Comparison of ENCODE assay signal across 19 cellular contexts in the genomic region with DNA sequence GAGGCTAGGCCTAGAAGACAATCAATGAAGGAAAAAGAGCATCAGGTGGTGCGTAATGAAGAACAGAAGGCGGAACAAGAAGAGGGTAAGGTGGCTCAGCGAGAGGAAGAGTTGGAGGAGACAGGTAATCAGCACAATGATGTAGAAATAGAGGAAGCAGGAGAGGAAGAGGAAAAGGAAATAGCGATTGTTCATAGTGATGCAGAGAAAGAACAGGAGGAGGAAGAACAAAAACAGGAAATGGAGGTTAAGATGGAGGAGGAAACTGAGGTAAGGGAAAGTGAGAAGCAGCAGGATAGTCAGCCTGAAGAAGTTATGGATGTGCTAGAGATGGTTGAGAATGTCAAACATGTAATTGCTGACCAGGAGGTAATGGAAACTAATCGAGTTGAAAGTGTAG. TPM values are rescaled to one million over a fixed set of nuclear protein-coding genes. Genes with fewer than 3 reads are reported as not detected.
DNase-seq lines count a peak whose midpoint lies in the region; ATAC-seq, FAIRE-seq and TF ChIP-seq lines count a peak whose summit lies in the region.
"Had no signal": no experiment of that assay in that cellular context is flagged by ENCODE, and none has a peak within 500 bp of the region (broad histone marks: within the 10 kb centered on the region; RNA-seq: fewer than 3 reads in every experiment).

No MANE protein-coding gene starts in this region.

- SMC1A ChIA-PET in GM12878 (lab: Charles Lee; ENCODE audit: uncharacterized antibody, unreplicated experiment) = interaction anchor here (0.5 to 1.5 kb wide), 2 partner anchors 10 to 78 kb away, joined by 3 to 5 read pairs; a partner anchor contains a TSS

- H3K4me1 ChIP-seq in DOHH2 (ENCODE audit: control insufficient read depth, low read length) (peaks cover 43% of the 10 kb centered on the region), Loucy (ENCODE audit: insufficient read depth, low read length, poor library complexity, severe bottlenecking) (peaks cover 55% of the 10 kb centered on the region), GM12878 (ENCODE audit: control insufficient read depth, insufficient read depth, low read length) (no peaks in the 10 kb centered on the region), neural progenitor cell (peaks cover 25% of the 10 kb centered on the region)

- H3K4me3 Mint-ChIP-seq in neural progenitor cell = no peak overlapping the region
- no peak overlapping the region for H3K4me3 Mint-ChIP-seq in stimulated activated naive CD8-positive, alpha-beta T cell treated with anti-CD3 and anti-CD28 coated beads, Interleukin-15, amount 100 ng/mL, for 72 hours
- H3K4me3 Mint-ChIP-seq: CD8-positive, alpha-beta memory T cell had no signal

- no peak overlapping the region for H3K27ac Mint-ChIP-seq in neural progenitor cell
- H3K27ac Mint-ChIP-seq in stimulated activated naive CD8-positive, alpha-beta T cell treated with anti-CD3 and anti-CD28 coated beads, Interleukin-15, amount 100 ng/mL, for 72 hours = no peak overlapping the region

- no peak for TF ChIP-seq RAD21 in GM12878 (IDR thresholded peaks at IDR 0.05; ENCODE audit: insufficient read depth, low read depth, low read length)

- H3K4me2 ChIP-seq in DOHH2 (ENCODE audit: low read length) (peak overlapping the region; percentile 7; the same call in 1 of the 2 replicates), Loucy (ENCODE audit: low read depth, low read length, poor library complexity, severe bottlenecking) (peak overlapping the region; percentile 39), GM12878 (ENCODE audit: control insufficient read depth, insufficient read depth) (no peak overlapping the region; the same call in 1 of the 2 replicates), neural progenitor cell (no peak overlapping the region)
- H3K4me2 ChIP-seq: BLaER1 had no signal

- H3K27ac ChIP-seq in DOHH2 (ENCODE audit: low read depth, low read length) (no peak overlapping the region), GM12878 (ENCODE audit: control insufficient read depth, insufficient read depth) (no peak overlapping the region), neural progenitor cell (peak overlapping the region; percentile 66)
- H3K27ac ChIP-seq: BLaER1 had no signal

- whole genome bisulfite sequencing in GM12878 (ENCODE audit: insufficient coverage, insufficient replicate concordance, low lambda C conversion rate, missing lambda C conversion rate) = 90% methylated on average over 5 of the region's 5 CpGs

- peaks cover 6% of the 10 kb centered on the region for H3K27me3 Mint-ChIP-seq in neural progenitor cell (ENCODE audit: insufficient read depth, low read depth)
- no peaks in the 10 kb centered on the region for H3K27me3 Mint-ChIP-seq in stimulated activated naive CD8-positive, alpha-beta T cell treated with anti-CD3 and anti-CD28 coated beads, Interleukin-15, amount 100 ng/mL, for 72 hours
- H3K27me3 Mint-ChIP-seq: CD8-positive, alpha-beta memory T cell had no signal

- RAD21 ChIA-PET in GM12878 (lab: Charles Lee; ENCODE audit: unreplicated experiment) = interaction anchor here (1.2 kb wide), 1 partner anchor 51 kb away, joined by 3 read pairs; no protein-coding TSS in a partner anchor

- no peak for FAIRE-seq in GM12878 (lab: Jason Lieb, UNC)

- no peak overlapping the region for H3K4me3 ChIP-seq in DOHH2 (ENCODE audit: low read length)
- H3K4me3 ChIP-seq in Loucy (ENCODE audit: low read length, poor library complexity, severe bottlenecking) = no peak overlapping the region
- no peak overlapping the region for H3K4me3 ChIP-seq in GM12878
- no peak overlapping the region for H3K4me3 ChIP-seq in neural progenitor cell
- H3K4me3 ChIP-seq: BLaER1 had no signal

- DNase-seq in GM12878 (ENCODE audit: low read depth, low spot score) (no peak), neural progenitor cell (ENCODE audit: low spot score) (no peak), ecto neural progenitor cell (ENCODE audit: low spot score) (no peak)
- no peak for DNase-seq in stimulated activated naive CD8-positive, alpha-beta T cell treated with anti-CD3 and anti-CD28 coated beads, Interleukin-15, amount 100 ng/mL, for 72 hours
- DNase-seq: CD8-positive, alpha-beta memory T cell; GDM1; H7; IMR-90; MV-4-11; NCI-H1417; NCI-H1694 treated with DMSO at 0.1 percent for 48 hours; NCI-H446; NCI-H526 treated with DMSO at 0.1 percent for 48 hours; OCI-M1; Right ventricle myocardium superior had no signal

- H3K9me3 ChIP-seq in DOHH2 (ENCODE audit: control insufficient read depth, insufficient read depth, low read length) (no peaks in the 10 kb centered on the region), Loucy (ENCODE audit: insufficient read depth, low read depth, low read length) (no peaks in the 10 kb centered on the region), GM12878 (replicated peaks; ENCODE audit: control insufficient read depth, insufficient read depth, low read length) (no peaks in the 10 kb centered on the region), neural progenitor cell (ENCODE audit: low read depth) (no peaks in the 10 kb centered on the region)
- H3K9me3 ChIP-seq: BLaER1 had no signal

- H3F3A ChIP-seq in DOHH2 (ENCODE audit: control insufficient read depth, insufficient read depth) (peaks cover 85% of the 10 kb centered on the region), Loucy (ENCODE audit: low read depth) (0 out of 2 replicates have a peak, but pooled peaks cover 6% of the 10 kb centered on the region), neural progenitor cell (ENCODE audit: low read depth) (peaks cover 94% of the 10 kb centered on the region)

- H3K79me2 ChIP-seq in DOHH2 (ENCODE audit: control insufficient read depth, low read length) (peaks cover 44% of the 10 kb centered on the region), Loucy (ENCODE audit: insufficient read depth, low read length) (peaks cover 60% of the 10 kb centered on the region), GM12878 (ENCODE audit: control insufficient read depth, insufficient read depth, low read length) (peaks cover 30% of the 10 kb centered on the region), neural progenitor cell (ENCODE audit: low read depth) (peaks cover 77% of the 10 kb centered on the region)

- CTCF ChIA-PET in GM12878 (lab: Yijun Ruan, JAX) = interaction anchor here (0.9 kb wide), 1 partner anchor 245 kb away, joined by 3 read pairs; no protein-coding TSS in a partner anchor

- POLR2A ChIA-PET in GM12878 (lab: Charles Lee) = interaction anchor here (0.6 to 1.2 kb wide), 2 partner anchors 10 kb away, joined by 3 read pairs; a partner anchor contains a TSS

- H3K9me2 ChIP-seq in DOHH2 (replicated peaks; ENCODE audit: control insufficient read depth, low read length) (no peaks in the 10 kb centered on the region), Loucy (replicated peaks; ENCODE audit: low read depth, low read length) (no peaks in the 10 kb centered on the region)

- H3K36me3 ChIP-seq in DOHH2 (ENCODE audit: control insufficient read depth, low read length) = peaks cover 93% of the 10 kb centered on the region
- peaks cover 80% of the 10 kb centered on the region for H3K36me3 ChIP-seq in Loucy (ENCODE audit: insufficient read depth, low read length)
- peaks cover 13 to 48% of the 10 kb centered on the region in 2 experiments for H3K36me3 ChIP-seq in GM12878 (ENCODE audit: control insufficient read depth in 2 of 2, insufficient read depth in 2 of 2, low read length in 1 of 2)
- peaks cover 65% of the 10 kb centered on the region for H3K36me3 ChIP-seq in neural progenitor cell

- ATAC-seq in GM12878 = no peak
- no peak for ATAC-seq in stimulated activated naive CD8-positive, alpha-beta T cell treated with anti-CD3 and anti-CD28 coated beads, Interleukin-15, amount 100 ng/mL, for 72 hours
- ATAC-seq in HG02852 (IDR thresholded peaks at IDR 0.05; ENCODE audit: unreplicated experiment) = no peak

- H3K4me1 Mint-ChIP-seq in neural progenitor cell = peaks cover 20% of the 10 kb centered on the region
- peaks cover 32% of the 10 kb centered on the region for H3K4me1 Mint-ChIP-seq in stimulated activated naive CD8-positive, alpha-beta T cell treated with anti-CD3 and anti-CD28 coated beads, Interleukin-15, amount 100 ng/mL, for 72 hours

- no peak for TF ChIP-seq POLR2A in GM12878 (IDR thresholded peaks at IDR 0.05; ENCODE audit: low read depth, low read length)

- in situ Hi-C loops in GM12878 (cut with MboI) = no loop called here

- no peaks in the 10 kb centered on the region for H3K9me3 Mint-ChIP-seq in neural progenitor cell
- H3K9me3 Mint-ChIP-seq in stimulated activated naive CD8-positive, alpha-beta T cell treated with anti-CD3 and anti-CD28 coated beads, Interleukin-15, amount 100 ng/mL, for 72 hours = no peaks in the 10 kb centered on the region
- H3K9me3 Mint-ChIP-seq: CD8-positive, alpha-beta memory T cell had no signal

- H3K36me3 Mint-ChIP-seq in neural progenitor cell = peaks cover 41% of the 10 kb centered on the region

- no TSS peak for BruUV-seq in GM12878 (replicated peaks; lab: Mats Ljungman, UMichigan)

- H3K9ac ChIP-seq in Loucy (ENCODE audit: low read depth, low read length, poor library complexity, severe bottlenecking) (no peak overlapping the region), GM12878 (ENCODE audit: control insufficient read depth, insufficient read depth, low read length) (no peak overlapping the region), neural progenitor cell (no peak overlapping the region)
- H3K9ac ChIP-seq: BLaER1 had no signal

- intact Hi-C loops in GM12878 (cut with micrococcal nuclease; ENCODE audit: unreplicated experiment) = no loop called here

- H4K20me1 ChIP-seq in DOHH2 (ENCODE audit: control insufficient read depth, insufficient read depth, low read depth, low read length) (peaks cover 38% of the 10 kb centered on the region), Loucy (ENCODE audit: insufficient read depth, low read length, poor library complexity, severe bottlenecking) (peaks cover 84% of the 10 kb centered on the region), GM12878 (ENCODE audit: control insufficient read depth, insufficient read depth) (no peaks in the 10 kb centered on the region), neural progenitor cell (ENCODE audit: low read depth) (peaks cover 61% of the 10 kb centered on the region)

- no peak for TF ChIP-seq EP300 in GM12878 (IDR thresholded peaks at IDR 0.05; ENCODE audit: borderline replicate concordance in 1 of 2, control insufficient read depth in 1 of 2, low read depth in 2 of 2, low read length in 2 of 2)

- TF ChIP-seq CTCF in DOHH2 (IDR thresholded peaks at IDR 0.05; ENCODE audit: low read depth, low read length, poor library complexity, severe bottlenecking) = no peak
- no peak for TF ChIP-seq CTCF in Loucy (conservative IDR thresholded peaks at IDR 0.05; ENCODE audit: low read length)
- no peak for TF ChIP-seq CTCF in GM12878 (IDR thresholded peaks at IDR 0.05 in 2 of 3, conservative IDR thresholded peaks at IDR 0.05 in 1 of 3; ENCODE audit: control insufficient read depth in 2 of 3, extremely low read depth in 1 of 3, insufficient read depth in 1 of 3, low read depth in 3 of 3, low read length in 3 of 3)
- TF ChIP-seq CTCF in neural progenitor cell (IDR thresholded peaks at IDR 0.05) = no peak

- H2AFZ ChIP-seq in Loucy (ENCODE audit: low read length) = no peak overlapping the region
- no peak overlapping the region for H2AFZ ChIP-seq in GM12878 (ENCODE audit: control insufficient read depth, low read depth, low read length)
- no peak overlapping the region for H2AFZ ChIP-seq in neural progenitor cell (replicated peaks)

- H3K27me3 ChIP-seq in DOHH2 (ENCODE audit: control insufficient read depth, low read length) (no peaks in the 10 kb centered on the region), Loucy (ENCODE audit: insufficient read depth, low read length, poor library complexity, severe bottlenecking) (no peaks in the 10 kb centered on the region), GM12878 (replicated peaks in 1 of 2; ENCODE audit: control insufficient read depth in 2 of 2, insufficient read depth in 2 of 2, low read length in 1 of 2) (no peaks in the 10 kb centered on the region), neural progenitor cell (no peaks in the 10 kb centered on the region)
- H3K27me3 ChIP-seq: BLaER1 had no signal

RNA-seq across cellular contexts. Expression of a gene that starts 5.5 kb away (rescaled TPM):
- 109 and 121 TPM in 2 replicates for total RNA-seq in GM12878 (2013; cell fraction: nucleolus; rRNA removed)
- total RNA-seq in GM12878 (2014; rRNA removed) (49.5 and 56.7 TPM in 2 replicates), GM12878 (2014; rRNA removed; fragmentation: Illumina TruSeq; extraction: Trizol) (89.7 and 90.4 TPM in 2 replicates), GM12878 (2021) (84.9 and 91.7 TPM in 2 replicates), neural progenitor cell (ENCODE audit: low replicate concordance) (82.8 and 110 TPM in 2 replicates)
- polyA plus RNA-seq in GM12878 (2011; ENCODE audit: low read depth) = 76.4 TPM
- polyA plus RNA-seq in GM12878 (2011; rRNA removed) (46.6 and 67.2 TPM in 2 replicates), GM12878 (2014; fragmentation: Illumina TruSeq; extraction: Trizol) (166 and 215 TPM in 2 replicates), GM12878 (2014; fragmentation: Nextera tagmentation; extraction: Ambion mirVana) (10 to 100 TPM; 44.2 to 55.4 TPM), GM12878 (2014; rRNA removed) (113 and 127 TPM in 2 replicates), GM12878 (2016; fragmentation: Nextera tagmentation; extraction: Ambion mirVana) (100 to 1,000 TPM; 107 to 114 TPM)
- 20.3 and 26.2 TPM in 2 replicates for polyA plus RNA-seq in GM12878 (2011; cell fraction: cytosol; rRNA removed)
- polyA plus RNA-seq in GM12878 (2011; cell fraction: nucleus; rRNA removed) = 78.7 and 136 TPM in 2 replicates
- polyA plus RNA-seq in GM12878 (2012) = 72.4 and 110 TPM in 2 replicates
- polyA minus RNA-seq in GM12878 (2011; rRNA and poly(A)+ RNA removed) = 13.8 and 16.1 TPM in 2 replicates
- polyA minus RNA-seq in GM12878 (2011; cell fraction: cytosol; rRNA and poly(A)+ RNA removed) = 6.9 and 7.4 TPM in 2 replicates
- 22.7 and 38.6 TPM in 2 replicates for polyA minus RNA-seq in GM12878 (2011; cell fraction: nucleus; rRNA and poly(A)+ RNA removed)

RNA-seq across cellular contexts. Expression of a gene that starts 10.4 kb away (rescaled TPM):
- total RNA-seq in GM12878 (2013; cell fraction: nucleolus; rRNA removed) = 35.5 and 36.2 TPM in 2 replicates
- 11.7 and 16.7 TPM in 2 replicates for total RNA-seq in GM12878 (2014; rRNA removed)
- total RNA-seq in GM12878 (2014; rRNA removed; fragmentation: Illumina TruSeq; extraction: Trizol) = 15.0 and 15.3 TPM in 2 replicates
- total RNA-seq in GM12878 (2021) = 17.5 and 18.7 TPM in 2 replicates
- polyA plus RNA-seq in GM12878 (2011; ENCODE audit: low read depth) = 10.7 TPM
- polyA plus RNA-seq in GM12878 (2011; rRNA removed) = 23.0 and 37.2 TPM in 2 replicates
- polyA plus RNA-seq in GM12878 (2011; cell fraction: cytosol; rRNA removed) = 6.4 and 9.0 TPM in 2 replicates
- 21.5 and 26.1 TPM in 2 replicates for polyA plus RNA-seq in GM12878 (2011; cell fraction: nucleus; rRNA removed)
- polyA plus RNA-seq in GM12878 (2012) = 11.5 and 11.7 TPM in 2 replicates
- polyA plus RNA-seq in GM12878 (2014; fragmentation: Illumina TruSeq; extraction: Trizol) = 19.9 and 22.0 TPM in 2 replicates
- 1 to 10 TPM; 3.6 to 4.2 TPM for polyA plus RNA-seq in GM12878 (2014; fragmentation: Nextera tagmentation; extraction: Ambion mirVana)
- polyA plus RNA-seq in GM12878 (2014; rRNA removed) = 15.8 and 22.2 TPM in 2 replicates
- polyA plus RNA-seq in GM12878 (2016; fragmentation: Nextera tagmentation; extraction: Ambion mirVana) = 10 to 100 TPM; 21.0 to 22.9 TPM
- 10.3 and 13.3 TPM in 2 replicates for polyA minus RNA-seq in GM12878 (2011; rRNA and poly(A)+ RNA removed)
- 5.6 and 8.2 TPM in 2 replicates for polyA minus RNA-seq in GM12878 (2011; cell fraction: cytosol; rRNA and poly(A)+ RNA removed)
- 11.7 and 23.3 TPM in 2 replicates for polyA minus RNA-seq in GM12878 (2011; cell fraction: nucleus; rRNA and poly(A)+ RNA removed)
- 22.3 and 32.5 TPM in 2 replicates for total RNA-seq in neural progenitor cell (ENCODE audit: low replicate concordance)

RNA-seq across cellular contexts. Expression of a gene that starts 53.2 kb away (rescaled TPM):
- 32.1 and 33.9 TPM in 2 replicates for total RNA-seq in GM12878 (2013; cell fraction: nucleolus; rRNA removed)
- total RNA-seq in GM12878 (2014; rRNA removed) (12.3 and 12.6 TPM in 2 replicates), GM12878 (2014; rRNA removed; fragmentation: Illumina TruSeq; extraction: Trizol) (18.4 and 19.8 TPM in 2 replicates), GM12878 (2021) (12.6 and 15.7 TPM in 2 replicates), neural progenitor cell (ENCODE audit: low replicate concordance) (11.2 and 13.0 TPM in 2 replicates)
- 11.9 TPM for polyA plus RNA-seq in GM12878 (2011; ENCODE audit: low read depth)
- polyA plus RNA-seq in GM12878 (2011; rRNA removed) (36.8 and 46.5 TPM in 2 replicates), GM12878 (2014; fragmentation: Illumina TruSeq; extraction: Trizol) (24.3 and 29.6 TPM in 2 replicates), GM12878 (2014; fragmentation: Nextera tagmentation; extraction: Ambion mirVana) (10 to 100 TPM in 1 of 2 experiments, 1 to 10 TPM in 1; 6.3 to 10.2 TPM), GM12878 (2014; rRNA removed) (10.0 and 10.5 TPM in 2 replicates), GM12878 (2016; fragmentation: Nextera tagmentation; extraction: Ambion mirVana) (10 to 100 TPM; 19.8 to 20.2 TPM)
- polyA plus RNA-seq in GM12878 (2011; cell fraction: cytosol; rRNA removed) = 22.3 and 23.0 TPM in 2 replicates
- 20.0 and 26.4 TPM in 2 replicates for polyA plus RNA-seq in GM12878 (2011; cell fraction: nucleus; rRNA removed)
- polyA plus RNA-seq in GM12878 (2012) = 8.5 and 10.2 TPM in 2 replicates
- polyA minus RNA-seq in GM12878 (2011; rRNA and poly(A)+ RNA removed) = 13.5 and 20.1 TPM in 2 replicates
- polyA minus RNA-seq in GM12878 (2011; cell fraction: cytosol; rRNA and poly(A)+ RNA removed) = 8.6 and 9.5 TPM in 2 replicates
- polyA minus RNA-seq in GM12878 (2011; cell fraction: nucleus; rRNA and poly(A)+ RNA removed) = 10.5 and 18.4 TPM in 2 replicates

Comparison
In these comparisons a context has a peak if more than half of its experiments do, and no peak if none do; other contexts are left out.
1. H3K4me2 ChIP-seq: peak in DOHH2 (single experiment) and Loucy (single experiment); none in GM12878 (single experiment) and neural progenitor cell (single experiment).